1 cellular context compared by ENCODE assay signal in the genomic region with DNA sequence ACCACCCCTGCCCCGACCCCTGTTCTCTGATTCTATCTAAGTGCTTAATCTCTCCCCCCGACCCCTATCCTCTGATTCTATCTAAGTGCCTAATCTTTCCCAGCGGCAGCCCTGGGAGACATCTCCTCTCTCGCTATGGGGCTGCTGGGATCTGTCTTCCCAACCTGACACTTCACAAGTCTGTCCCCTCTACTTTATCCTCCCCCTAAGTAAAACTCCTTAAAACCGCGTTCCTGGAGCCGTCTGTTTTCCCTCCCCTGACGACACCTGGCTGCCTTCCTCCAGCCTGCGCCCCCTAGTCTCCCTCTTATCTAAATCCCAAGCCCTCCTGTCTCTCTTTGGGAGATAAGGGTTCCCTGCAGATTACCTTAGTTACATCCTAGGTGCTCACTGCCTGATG.
TF ChIP-seq lines count a peak whose summit lies in the region.

No MANE protein-coding gene starts in this region.

TF ChIP-seq in H1, 55 proteins besides CTCF, POLR2A, EP300 and RAD21 (continued from another document):
- TF ChIP-seq, protein P1, sequence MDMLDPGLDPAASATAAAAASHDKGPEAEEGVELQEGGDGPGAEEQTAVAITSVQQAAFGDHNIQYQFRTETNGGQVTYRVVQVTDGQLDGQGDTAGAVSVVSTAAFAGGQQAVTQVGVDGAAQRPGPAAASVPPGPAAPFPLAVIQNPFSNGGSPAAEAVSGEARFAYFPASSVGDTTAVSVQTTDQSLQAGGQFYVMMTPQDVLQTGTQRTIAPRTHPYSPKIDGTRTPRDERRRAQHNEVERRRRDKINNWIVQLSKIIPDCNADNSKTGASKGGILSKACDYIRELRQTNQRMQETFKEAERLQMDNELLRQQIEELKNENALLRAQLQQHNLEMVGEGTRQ (IDR thresholded peaks at IDR 0.05; ENCODE audit: low read length): no peak
- no peak for TF ChIP-seq SP2 (IDR thresholded peaks at IDR 0.05; ENCODE audit: low read length)
- TF ChIP-seq SIX5 (IDR thresholded peaks at IDR 0.05; ENCODE audit: low read depth, low read length): no peak
- TF ChIP-seq TCF12 (IDR thresholded peaks at IDR 0.05; ENCODE audit: low read depth, low read length): no peak
